Comparison of ENCODE assay signal across 3 cellular contexts in genomic region chr1:33238194-33238724, GRCh38.
A peak's percentile ranks its signal among the peaks of the same experiment; 100 is the strongest.
TF ChIP-seq lines count a peak whose summit lies in the region.

No MANE protein-coding gene starts in this region.

TF ChIP-seq in A549, 52 proteins besides CTCF, POLR2A, EP300 and RAD21:
- TF ChIP-seq USF2 (IDR thresholded peaks at IDR 0.05): peak; percentile 59

TF ChIP-seq in SK-N-SH, 30 proteins besides CTCF, POLR2A, EP300 and RAD21:
- peak; percentile 31; the same call in 1 of the 2 replicates for TF ChIP-seq USF1 (IDR thresholded peaks at IDR 0.05; ENCODE audit: borderline replicate concordance, low read depth)

TF ChIP-seq in GM12878, 131 proteins besides CTCF, POLR2A, EP300 and RAD21:
- TF ChIP-seq USF1 (IDR thresholded peaks at IDR 0.05; ENCODE audit: borderline replicate concordance, extremely low read length, insufficient read depth, low read depth, low read length) (peak; percentile 39), FOS (IDR thresholded peaks at IDR 0.05; ENCODE audit: borderline replicate concordance, extremely low read depth, insufficient read length) (peak; percentile 3), RAD51 (IDR thresholded peaks at IDR 0.05) (peak; percentile 33; the same call in 1 of the 2 replicates)
